9 cellular contexts compared by ENCODE assay signal in genomic region chr11:68998390-68998911, GRCh38.
DNase-seq lines count a peak whose midpoint lies in the region; ATAC-seq and TF ChIP-seq lines count a peak whose summit lies in the region.
"Had no signal": no experiment of that assay in that cellular context is flagged by ENCODE, and none has a peak within 500 bp of the region (broad histone marks: within the 10 kb centered on the region; RNA-seq: fewer than 3 reads in every experiment).

No MANE protein-coding gene starts in this region.

- ATAC-seq in HG03342 (IDR thresholded peaks at IDR 0.05; ENCODE audit: unreplicated experiment) (no peak), GM18909 (IDR thresholded peaks at IDR 0.05; ENCODE audit: poor library complexity, unreplicated experiment) (no peak), HG03280 (IDR thresholded peaks at IDR 0.05; ENCODE audit: unreplicated experiment) (no peak)
- ATAC-seq: T-cell had no signal

- peaks cover 58% of the 10 kb centered on the region for H3K4me1 ChIP-seq in muscle layer of colon (ENCODE audit: insufficient read depth, low read length)

- no peaks in the 10 kb centered on the region for H3K27me3 ChIP-seq in muscle layer of colon (ENCODE audit: control insufficient read depth in 1 of 2, insufficient read depth in 2 of 2, low read length in 2 of 2)

- H3K36me3 ChIP-seq in muscle layer of colon (ENCODE audit: insufficient read depth, low read length): peaks cover 8% of the 10 kb centered on the region

- peak overlapping the region; percentile 67 for H3K27ac ChIP-seq in muscle layer of colon (ENCODE audit: low read depth, low read length)

- H3K4me3 ChIP-seq in astrocyte of the spinal cord (ENCODE audit: low read depth, low read length) (no peak overlapping the region), muscle layer of colon (ENCODE audit: low read depth in 1 of 2, low read length in 2 of 2) (no peak overlapping the region)

- TF ChIP-seq CTCF in astrocyte of the spinal cord (IDR thresholded peaks at IDR 0.05; ENCODE audit: low read depth, low read length): no peak

- no peaks in the 10 kb centered on the region for H3K9me3 ChIP-seq in muscle layer of colon (ENCODE audit: low read length)

- in situ Hi-C loops in astrocyte of the spinal cord (cut with HindIII; ENCODE audit: low sequenced_read_pairs): no loop called here

- peak overlapping the region; percentile 2 for H3K9ac ChIP-seq in muscle layer of colon (ENCODE audit: low read length)

- DNase-seq in DMS153 treated with DMSO at 0.1 percent for 48 hours (lab: John Stamatoyannopoulos, UW; ENCODE audit: unreplicated experiment) (peak; percentile 29), NCI-H2107 (lab: John Stamatoyannopoulos, UW) (peak; percentile 59), astrocyte of the spinal cord (ENCODE audit: low read depth, low spot score) (peak; percentile 33), NOMO-1 treated with dmso at 0.1 percent for 144 hours (lab: John Stamatoyannopoulos, UW; ENCODE audit: unreplicated experiment) (no peak)
